Comparison of ENCODE assay signal across 32 cellular contexts in the genomic region with DNA sequence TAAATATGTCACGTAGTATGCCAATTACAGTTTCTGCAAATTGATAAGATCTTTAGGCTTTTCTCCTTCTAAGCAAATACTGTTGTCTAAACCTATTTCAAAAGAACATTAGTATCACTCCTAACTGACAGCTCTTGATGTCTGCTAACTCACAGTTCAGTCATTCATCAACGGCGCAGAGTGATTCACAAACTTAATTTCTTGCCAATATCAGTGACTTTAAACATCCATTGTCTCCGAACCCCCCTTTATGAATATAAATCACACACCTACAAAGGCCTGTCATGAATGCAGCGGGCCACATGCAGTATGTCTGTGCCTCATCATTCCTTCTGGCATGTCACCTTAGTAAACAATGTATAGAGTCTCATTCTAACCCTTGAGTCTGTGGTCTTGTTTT.
"Had no signal": no experiment of that assay in that cellular context is flagged by ENCODE, and none has a peak within 500 bp of the region (broad histone marks: within the 10 kb centered on the region; RNA-seq: fewer than 3 reads in every experiment).

No MANE protein-coding gene starts in this region.

- FAIRE-seq: endometrium, endothelial cell of umbilical vein, frontal cortex had no signal

- H3K4me1 ChIP-seq: ascending aorta, breast epithelium, colonic mucosa, esophagus squamous epithelium had no signal

- H3K27me3 ChIP-seq: ascending aorta, breast epithelium, cardiac muscle cell, colonic mucosa, esophagus squamous epithelium had no signal

- ATAC-seq: activated CD4-positive, alpha-beta T cell treated with anti-CD3 and anti-CD28 coated beads for 36 hours; activated CD8-positive, alpha-beta memory T cell treated with anti-CD3 and anti-CD28 coated beads, Interleukin-2, amount 10 ng/mL, durations not matched to agents 7 days and 5 days; activated CD8-positive, alpha-beta T cell treated with anti-CD3 and anti-CD28 coated beads, Interleukin-2, amount 10 ng/mL, durations not matched to agents 7 days and 5 days; activated naive CD4-positive, alpha-beta T cell treated with anti-CD3 and anti-CD28 coated beads, Interleukin-2, amount 50 U/mL, for 72 hours; activated T-cell treated with anti-CD3 and anti-CD28 coated beads, Interleukin-2, amount 50 U/mL, for 72 hours had no signal

- H3K27ac Mint-ChIP-seq: activated CD4-positive, alpha-beta memory T cell treated with anti-CD3 and anti-CD28 coated beads for 36 hours; activated CD4-positive, alpha-beta T cell treated with anti-CD3 and anti-CD28 coated beads for 36 hours; activated CD4-positive, alpha-beta T cell treated with anti-CD3 and anti-CD28 coated beads, Interleukin-2, amount 10 ng/mL, durations not matched to agents 24 days and 14 days; activated CD8-positive, alpha-beta memory T cell treated with anti-CD3 and anti-CD28 coated beads, Interleukin-2, amount 10 ng/mL, durations not matched to agents 7 days and 5 days; activated CD8-positive, alpha-beta T cell treated with anti-CD3 and anti-CD28 coated beads, Interleukin-2, amount 10 ng/mL, durations not matched to agents 7 days and 5 days; activated naive CD4-positive, alpha-beta T cell treated with anti-CD3 and anti-CD28 coated beads, Interleukin-2, amount 10 ng/mL, durations not matched to agents 7 days and 5 days; activated naive CD4-positive, alpha-beta T cell treated with anti-CD3 and anti-CD28 coated beads, Interleukin-2, amount 50 U/mL, for 72 hours; activated naive CD8-positive, alpha-beta T cell treated with anti-CD3 and anti-CD28 coated beads, Interleukin-2, amount 10 ng/mL, durations not matched to agents 7 days and 5 days; activated T-cell treated with anti-CD3 and anti-CD28 coated beads, Interleukin-2, amount 50 U/mL, for 24 hours; activated T-cell treated with anti-CD3 and anti-CD28 coated beads, Interleukin-2, amount 50 U/mL, for 72 hours; brain had no signal

- H3K27ac ChIP-seq: ascending aorta, breast epithelium, cardiac muscle cell, colonic mucosa, epithelial cell of prostate, esophagus squamous epithelium had no signal

- H3K36me3 Mint-ChIP-seq: activated CD4-positive, alpha-beta memory T cell treated with anti-CD3 and anti-CD28 coated beads for 36 hours; activated naive CD4-positive, alpha-beta T cell treated with anti-CD3 and anti-CD28 coated beads, Interleukin-2, amount 50 U/mL, for 72 hours; brain had no signal

- H3K4me3 Mint-ChIP-seq: activated CD4-positive, alpha-beta memory T cell treated with anti-CD3 and anti-CD28 coated beads for 36 hours; activated CD4-positive, alpha-beta T cell treated with anti-CD3 and anti-CD28 coated beads for 36 hours; activated CD4-positive, alpha-beta T cell treated with anti-CD3 and anti-CD28 coated beads, Interleukin-2, amount 10 ng/mL, durations not matched to agents 24 days and 14 days; activated CD8-positive, alpha-beta memory T cell treated with anti-CD3 and anti-CD28 coated beads, Interleukin-2, amount 10 ng/mL, durations not matched to agents 7 days and 5 days; activated CD8-positive, alpha-beta T cell treated with anti-CD3 and anti-CD28 coated beads, Interleukin-2, amount 10 ng/mL, durations not matched to agents 7 days and 5 days; activated naive CD4-positive, alpha-beta T cell treated with anti-CD3 and anti-CD28 coated beads, Interleukin-2, amount 10 ng/mL, durations not matched to agents 7 days and 5 days; activated naive CD8-positive, alpha-beta T cell treated with anti-CD3 and anti-CD28 coated beads, Interleukin-2, amount 10 ng/mL, durations not matched to agents 7 days and 5 days; activated T-cell treated with anti-CD3 and anti-CD28 coated beads, Interleukin-2, amount 50 U/mL, for 24 hours; activated T-cell treated with anti-CD3 and anti-CD28 coated beads, Interleukin-2, amount 50 U/mL, for 72 hours; brain had no signal

- H3K9me3 Mint-ChIP-seq: activated CD4-positive, alpha-beta memory T cell treated with anti-CD3 and anti-CD28 coated beads for 36 hours; activated naive CD4-positive, alpha-beta T cell treated with anti-CD3 and anti-CD28 coated beads, Interleukin-2, amount 50 U/mL, for 72 hours; activated T-cell treated with anti-CD3 and anti-CD28 coated beads, Interleukin-2, amount 50 U/mL, for 24 hours; brain had no signal

- H3K27me3 Mint-ChIP-seq: activated CD4-positive, alpha-beta memory T cell treated with anti-CD3 and anti-CD28 coated beads for 36 hours; activated CD4-positive, alpha-beta T cell treated with anti-CD3 and anti-CD28 coated beads for 36 hours; activated CD4-positive, alpha-beta T cell treated with anti-CD3 and anti-CD28 coated beads, Interleukin-2, amount 10 ng/mL, durations not matched to agents 24 days and 14 days; activated CD8-positive, alpha-beta memory T cell treated with anti-CD3 and anti-CD28 coated beads, Interleukin-2, amount 10 ng/mL, durations not matched to agents 7 days and 5 days; activated naive CD4-positive, alpha-beta T cell treated with anti-CD3 and anti-CD28 coated beads, Interleukin-2, amount 10 ng/mL, durations not matched to agents 7 days and 5 days; activated naive CD8-positive, alpha-beta T cell treated with anti-CD3 and anti-CD28 coated beads, Interleukin-2, amount 10 ng/mL, durations not matched to agents 7 days and 5 days; activated T-cell treated with anti-CD3 and anti-CD28 coated beads, Interleukin-2, amount 50 U/mL, for 24 hours; brain had no signal

- H3K36me3 ChIP-seq: ascending aorta, breast epithelium, cardiac muscle cell, colonic mucosa, esophagus squamous epithelium had no signal

- DNase-seq: activated CD4-positive, alpha-beta memory T cell treated with anti-CD3 and anti-CD28 coated beads for 36 hours; activated CD4-positive, alpha-beta T cell treated with anti-CD3 and anti-CD28 coated beads for 36 hours; activated CD4-positive, alpha-beta T cell treated with anti-CD3 and anti-CD28 coated beads, Interleukin-2, amount 10 ng/mL, durations not matched to agents 24 days and 14 days; activated CD4-positive, CD25-positive, alpha-beta regulatory T cell; activated CD4-positive, CD25-positive, alpha-beta regulatory T cell treated with anti-CD3 and anti-CD28 coated beads, Interleukin-2, amount 50 U/mL, for 72 hours; activated CD8-positive, alpha-beta memory T cell treated with anti-CD3 and anti-CD28 coated beads, Interleukin-2, amount 10 ng/mL, durations not matched to agents 7 days and 5 days; activated CD8-positive, alpha-beta memory T cell treated with anti-CD3 and anti-CD28 coated beads, Interleukin-2, amount 50 U/mL, for 48 hours; activated CD8-positive, alpha-beta T cell treated with anti-CD3 and anti-CD28 coated beads, Interleukin-2, amount 10 ng/mL, durations not matched to agents 7 days and 5 days; activated gamma-delta T cell; activated naive CD4-positive, alpha-beta T cell; activated naive CD4-positive, alpha-beta T cell treated with anti-CD3 and anti-CD28 coated beads, Interleukin-2, amount 10 ng/mL, durations not matched to agents 7 days and 5 days; activated naive CD8-positive, alpha-beta T cell treated with anti-CD3 and anti-CD28 coated beads, Interleukin-2, amount 10 ng/mL, durations not matched to agents 7 days and 5 days; activated T-cell treated with anti-CD3 and anti-CD28 coated beads for 4 hours; activated T-cell treated with anti-CD3 and anti-CD28 coated beads, Interleukin-2, amount 50 U/mL, for 24 hours; activated T-cell treated with anti-CD3 and anti-CD28 coated beads, Interleukin-2, amount 50 U/mL, for 72 hours; central memory CD4-positive, alpha-beta T cell; cerebellar nuclear complex; colonic mucosa; effector CD8-positive, alpha-beta T cell; esophagus squamous epithelium; head of caudate nucleus; T-helper 1 cell; T-helper 2 cell had no signal

- H3K9me3 ChIP-seq: ascending aorta, breast epithelium, colonic mucosa, esophagus squamous epithelium had no signal

- H3K4me3 ChIP-seq: ascending aorta, breast epithelium, cardiac muscle cell, colonic mucosa, esophagus squamous epithelium had no signal
